In genomic region chr16:87076950-87077749, GRCh38 we compare ENCODE assay signal across 10 cellular contexts.
DNase-seq lines count a peak whose midpoint lies in the region; ATAC-seq and TF ChIP-seq lines count a peak whose summit lies in the region.
"Had no signal": no experiment of that assay in that cellular context is flagged by ENCODE, and none has a peak within 500 bp of the region (broad histone marks: within the 10 kb centered on the region; RNA-seq: fewer than 3 reads in every experiment).

No MANE protein-coding gene starts in this region.

- H3K4me1 Mint-ChIP-seq in Caco-2 (ENCODE audit: low read depth, unreplicated experiment) (no peaks in the 10 kb centered on the region), endothelial cell (ENCODE audit: unreplicated experiment) (peaks cover 10% of the 10 kb centered on the region), neural crest cell (peaks cover 15% of the 10 kb centered on the region)
- H3K4me1 Mint-ChIP-seq: naive thymus-derived CD8-positive, alpha-beta T cell; T-cell had no signal

- H3K4me1 ChIP-seq in Caco-2 (no peaks in the 10 kb centered on the region), SJSA1 (replicated peaks) (peaks cover 9% of the 10 kb centered on the region)

- H3K4me3 Mint-ChIP-seq in Caco-2 (ENCODE audit: unreplicated experiment) (no peak overlapping the region), endothelial cell (ENCODE audit: unreplicated experiment) (no peak overlapping the region), neural crest cell (no peak overlapping the region)
- H3K4me3 Mint-ChIP-seq: naive thymus-derived CD8-positive, alpha-beta T cell; T-cell had no signal

- peaks cover 28% of the 10 kb centered on the region for H3K9me3 Mint-ChIP-seq in Caco-2 (ENCODE audit: unreplicated experiment)
- peaks cover 5% of the 10 kb centered on the region for H3K9me3 Mint-ChIP-seq in endothelial cell (ENCODE audit: unreplicated experiment)
- H3K9me3 Mint-ChIP-seq in neural crest cell = peaks cover 15% of the 10 kb centered on the region

- peaks cover 8% of the 10 kb centered on the region for H3K9me3 ChIP-seq in Caco-2
- peaks cover 12% of the 10 kb centered on the region for H3K9me3 ChIP-seq in SJSA1 (replicated peaks)

- H3K36me3 ChIP-seq in Caco-2 (ENCODE audit: control insufficient read depth, insufficient read depth, low read length) (no peaks in the 10 kb centered on the region), H7 (replicated peaks; ENCODE audit: control insufficient read depth, insufficient read depth, low read length) (no peaks in the 10 kb centered on the region), SJSA1 (no peaks in the 10 kb centered on the region)

- H3K27me3 Mint-ChIP-seq in Caco-2 (ENCODE audit: insufficient read depth, unreplicated experiment) (peaks cover 15% of the 10 kb centered on the region), endothelial cell (ENCODE audit: unreplicated experiment) (no peaks in the 10 kb centered on the region), neural crest cell (ENCODE audit: low read depth) (peaks cover 8% of the 10 kb centered on the region)

- POLR2A ChIA-PET in Caco-2 (lab: Charles Lee) = no interaction called here

- CTCF ChIA-PET in Caco-2 (lab: Charles Lee) = interaction anchor here (0.5 to 1.3 kb wide), 5 partner anchors 17 to 567 kb away, joined by 3 to 4 read pairs (median 3); no protein-coding TSS in a partner anchor

- H3K27me3 ChIP-seq in Caco-2 (replicated peaks; ENCODE audit: control insufficient read depth, insufficient read depth, low read length) (no peaks in the 10 kb centered on the region; the same call in 1 of the 2 replicates), H7 (ENCODE audit: control insufficient read depth, insufficient read depth, low read length) (no peaks in the 10 kb centered on the region), SJSA1 (replicated peaks) (no peaks in the 10 kb centered on the region)

- ATAC-seq in HG02884 (IDR thresholded peaks at IDR 0.05; ENCODE audit: unreplicated experiment) (no peak), GM21723 (IDR thresholded peaks at IDR 0.05; ENCODE audit: unreplicated experiment) (no peak)
- ATAC-seq: naive thymus-derived CD8-positive, alpha-beta T cell; T-cell had no signal

- no peaks in the 10 kb centered on the region for H3K36me3 Mint-ChIP-seq in Caco-2 (ENCODE audit: insufficient read depth, unreplicated experiment)
- no peaks in the 10 kb centered on the region for H3K36me3 Mint-ChIP-seq in endothelial cell (ENCODE audit: low read depth, unreplicated experiment)
- H3K36me3 Mint-ChIP-seq in neural crest cell (ENCODE audit: low read depth) = peaks cover 16% of the 10 kb centered on the region
- H3K36me3 Mint-ChIP-seq: T-cell had no signal

- DNase-seq in Caco-2 = peak; percentile 63 to 75
- peak; percentile 88 for DNase-seq in H7
- peak; percentile 73 to 80 for DNase-seq in SJSA1 (ENCODE audit: low read depth in 1 of 2, low spot score in 2 of 2)
- peak; percentile 79 for DNase-seq in endothelial cell (ENCODE audit: low spot score)
- DNase-seq in neural crest cell (ENCODE audit: low read depth, low spot score) = peak; percentile 51
- DNase-seq in Ammon's horn (ENCODE audit: low spot score) = no peak

- intact Hi-C loops in Caco-2 (cut with micrococcal nuclease; ENCODE audit: unreplicated experiment) = no loop called here

- no peak overlapping the region for H3K27ac ChIP-seq in SJSA1

- BruUV-seq in Caco-2 (replicated peaks; lab: Mats Ljungman, UMichigan) = no TSS peak

- H3K4me3 ChIP-seq in Caco-2 (ENCODE audit: low read depth, low read length) (no peak overlapping the region), H7 (ENCODE audit: insufficient read depth, low read depth, low read length) (no peak overlapping the region), SJSA1 (no peak overlapping the region)

- H3K27ac Mint-ChIP-seq in Caco-2 (ENCODE audit: unreplicated experiment) = no peak overlapping the region
- no peak overlapping the region for H3K27ac Mint-ChIP-seq in endothelial cell (ENCODE audit: unreplicated experiment)
- no peak overlapping the region for H3K27ac Mint-ChIP-seq in neural crest cell (ENCODE audit: unreplicated experiment)
- H3K27ac Mint-ChIP-seq: naive thymus-derived CD8-positive, alpha-beta T cell; T-cell had no signal

- TF ChIP-seq CTCF in Caco-2 (IDR thresholded peaks at IDR 0.05; ENCODE audit: insufficient read depth in 1 of 2, low read depth in 1 of 2, low read length in 1 of 2, severe bottlenecking in 1 of 2, unreplicated experiment in 1 of 2) = peak; percentile 61 to 76
- TF ChIP-seq CTCF in endothelial cell (IDR thresholded peaks at IDR 0.05; ENCODE audit: unreplicated experiment) = peak; percentile 55
- peak; percentile 70 for TF ChIP-seq CTCF in neural crest cell (conservative IDR thresholded peaks at IDR 0.05)
